In genomic region chr5:10856646-10857332, GRCh38 we compare ENCODE assay signal across 8 cellular contexts.
DNase-seq lines count a peak whose midpoint lies in the region; ATAC-seq and TF ChIP-seq lines count a peak whose summit lies in the region.

No MANE protein-coding gene starts in this region.

- DNase-seq in CD1c-positive myeloid dendritic cell (ENCODE audit: extremely low spot score) (peak; percentile 46), HFFc6 (peak; percentile 69), SK-N-SH (peak; percentile 67), dermis blood vessel endothelial cell (peak; percentile 53), medulla oblongata (ENCODE audit: extremely low spot score) (peak; percentile 58), tibial artery (no peak), NCI-H345 (lab: John Stamatoyannopoulos, UW) (no peak)

- peak overlapping the region; percentile 40; the same call in 1 of the 2 replicates for H2AFZ ChIP-seq in SK-N-SH (ENCODE audit: low read depth)

- peak overlapping the region; percentile 48; the same call in 1 of the 2 replicates for H3K4me3 Mint-ChIP-seq in HFFc6

- H3K27me3 Mint-ChIP-seq in HFFc6 (ENCODE audit: insufficient read depth): no peaks in the 10 kb centered on the region; the same call in none of the 2 replicates

- H3K9ac ChIP-seq in SK-N-SH: no peak overlapping the region

- H3K27ac Mint-ChIP-seq in HFFc6: peak overlapping the region; percentile 66

- peaks cover 0 to 3% of the 10 kb centered on the region in 2 experiments; a peak in 1 of 4 replicates for H3K4me1 ChIP-seq in SK-N-SH (ENCODE audit: control insufficient read depth in 1 of 2, insufficient read depth in 2 of 2, low read depth in 1 of 2, low read length in 1 of 2)
- peaks cover 0 to 4% (median 0%) of the 10 kb centered on the region in 4 donors for H3K4me1 ChIP-seq in tibial artery

- 18% methylated on average over 16 of the region's 16 CpGs for WGBS in SK-N-SH (ENCODE audit: low lambda C conversion rate)

- no peaks in the 10 kb centered on the region for H3K36me3 Mint-ChIP-seq in HFFc6 (ENCODE audit: low read depth)

- H3K4me1 Mint-ChIP-seq in HFFc6 (ENCODE audit: low read depth): peaks cover 40% of the 10 kb centered on the region

- CTCF ChIA-PET in SK-N-SH (lab: Yijun Ruan, JAX): interaction anchor here (0.7 to 4.7 kb wide), 27 partner anchors 8 to 1168 kb away, joined by 3 to 20 read pairs (median 4); no protein-coding TSS in a partner anchor

- intact Hi-C loops in tibial artery (cut with DNase I; ENCODE audit: low total_unique reads): no loop called here

- no peaks in the 10 kb centered on the region for H3F3A ChIP-seq in SK-N-SH (replicated peaks; ENCODE audit: insufficient read depth)

- TF ChIP-seq EP300 in SK-N-SH (IDR thresholded peaks at IDR 0.05; ENCODE audit: borderline replicate concordance in 1 of 2, low read depth in 1 of 2, low read length in 1 of 2): no peak

- ATAC-seq in GM21576 (IDR thresholded peaks at IDR 0.05; ENCODE audit: unreplicated experiment): no peak

- no peaks in the 10 kb centered on the region for H4K20me1 ChIP-seq in SK-N-SH (ENCODE audit: insufficient read depth)

- H3K27me3 ChIP-seq in SK-N-SH (ENCODE audit: insufficient read depth) (peaks cover 12% of the 10 kb centered on the region; the same call in 1 of the 2 replicates), tibial artery (peaks cover 0 to 11% of the 10 kb centered on the region in 2 donors)

- H3K9me3 Mint-ChIP-seq in HFFc6: no peaks in the 10 kb centered on the region; the same call in 1 of the 2 replicates

- no peaks in the 10 kb centered on the region for H3K36me3 ChIP-seq in SK-N-SH (replicated peaks in 1 of 2; ENCODE audit: control insufficient read depth in 1 of 2, insufficient read depth in 2 of 2, low read length in 1 of 2)
- H3K36me3 ChIP-seq in tibial artery: no peaks in the 10 kb centered on the region

- H3K9me2 ChIP-seq in SK-N-SH: no peaks in the 10 kb centered on the region

- POLR2A ChIA-PET in SK-N-SH (lab: Yijun Ruan, JAX): no interaction called here

- H3K9me3 ChIP-seq in SK-N-SH (no peaks in the 10 kb centered on the region), tibial artery (no peaks in the 10 kb centered on the region)

- no peaks in the 10 kb centered on the region for H3K79me2 ChIP-seq in SK-N-SH (ENCODE audit: insufficient read depth)

- TF ChIP-seq RAD21 in SK-N-SH (IDR thresholded peaks at IDR 0.05; ENCODE audit: low read length): peak; percentile 41

- TF ChIP-seq CTCF in HFFc6 (IDR thresholded peaks at IDR 0.05) (peak; percentile 93), SK-N-SH (IDR thresholded peaks at IDR 0.05) (peak; percentile 92), tibial artery (IDR thresholded peaks at IDR 0.05) (peak; percentile 45 to 61)

- H3K4me3 ChIP-seq in SK-N-SH (ENCODE audit: low read depth in 2 of 2, low read length in 1 of 2) (peak overlapping the region; percentile 28 to 37; a peak in 3 of 4 replicates), tibial artery (no peak overlapping the region)

- H3K27ac ChIP-seq in SK-N-SH (ENCODE audit: low read depth in 2 of 2, low read length in 1 of 2) (no peak overlapping the region), tibial artery (no peak overlapping the region)

- H3K4me2 ChIP-seq in SK-N-SH: peak overlapping the region; percentile 71; the same call in 1 of the 2 replicates

TF ChIP-seq in SK-N-SH, 30 proteins besides CTCF, POLR2A, EP300 and RAD21:
- TF ChIP-seq ZBTB33 (IDR thresholded peaks at IDR 0.05; ENCODE audit: borderline replicate concordance, low read depth): no peak
- TF ChIP-seq TCF12 (IDR thresholded peaks at IDR 0.05): 0 out of 2 replicates have a peak, but pooled peaks have one; percentile 15
- peak; percentile 52 for TF ChIP-seq SMC3 (IDR thresholded peaks at IDR 0.05; ENCODE audit: low read depth, low read length)

Comparison
In these comparisons a context has a peak if more than half of its experiments do, and no peak if none do; other contexts are left out.
1. DNase-seq: peak in CD1c-positive myeloid dendritic cell (single experiment), HFFc6 (single experiment), SK-N-SH (single experiment), dermis blood vessel endothelial cell (single experiment) and medulla oblongata (single experiment); none in tibial artery (0 of 2) and NCI-H345 (single experiment).
2. H3K4me3 ChIP-seq: peak in SK-N-SH (2 of 2); none in tibial artery (0 of 2).
3. Peak in every context shown above with its lines, with median percentiles within 50 percentile points of each other: CTCF ChIP-seq.